In the genomic region with DNA sequence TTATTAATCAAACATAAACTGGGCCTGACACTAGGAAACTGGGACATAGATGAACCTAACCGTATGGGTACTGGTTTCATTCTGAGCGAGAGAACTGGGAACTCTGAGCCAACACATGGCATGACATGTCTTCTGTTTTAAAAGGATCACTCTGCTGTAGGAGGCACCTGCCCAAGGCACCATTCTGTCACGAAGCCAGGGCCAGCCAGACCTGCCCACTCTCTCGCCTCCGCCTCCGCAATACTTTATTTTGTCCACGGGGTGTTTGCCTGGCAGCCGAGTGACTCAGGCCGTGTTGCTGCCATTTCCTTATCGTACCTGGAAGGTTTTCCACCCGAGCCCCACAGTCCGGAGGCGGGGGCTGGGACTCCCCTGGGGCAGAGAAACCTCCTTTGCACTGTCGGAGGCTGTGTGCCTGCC, we compare ENCODE assay signal across 19 cellular contexts.
DNase-seq lines count a peak whose midpoint lies in the region; ATAC-seq and TF ChIP-seq lines count a peak whose summit lies in the region.
"Had no signal": no experiment of that assay in that cellular context is flagged by ENCODE, and none has a peak within 500 bp of the region (broad histone marks: within the 10 kb centered on the region; RNA-seq: fewer than 3 reads in every experiment).

No MANE protein-coding gene starts in this region.

- H3K4me1 ChIP-seq in HEK293 (ENCODE audit: control insufficient read depth, insufficient read depth, low read length) (no peaks in the 10 kb centered on the region), Panc1 (ENCODE audit: control insufficient read depth, insufficient read depth, low read length) (no peaks in the 10 kb centered on the region), esophagus (ENCODE audit: control insufficient read depth in 2 of 2, insufficient read depth in 2 of 2, low read length in 1 of 2) (peaks cover 0 to 6% of the 10 kb centered on the region in 2 donors)
- H3K4me1 ChIP-seq: gastrocnemius medialis had no signal

- H3K27ac ChIP-seq in HEK293 (ENCODE audit: extremely low read depth, low read depth, low read length) (no peak overlapping the region), Panc1 (ENCODE audit: low read length) (no peak overlapping the region), esophagus (ENCODE audit: low read depth in 2 of 2, low read length in 1 of 2) (peak overlapping the region; percentile 15 to 17)
- H3K27ac ChIP-seq: gastrocnemius medialis, ovary, SJCRH30 had no signal

- BruUV-seq in Panc1 (replicated peaks; lab: Mats Ljungman, UMichigan), result no TSS peak

- POLR2A ChIA-PET in HEK293 (lab: Yijun Ruan, JAX), result no interaction called here
- POLR2A ChIA-PET in Panc1 (lab: Charles Lee), result interaction anchor here (0.6 kb wide), 1 partner anchor 54 kb away, joined by 7 read pairs; no protein-coding TSS in a partner anchor

- intact Hi-C loops in Panc1 (cut with micrococcal nuclease; ENCODE audit: unreplicated experiment), result no loop called here
- intact Hi-C loops in posterior cingulate gyrus (cut with DNase I), result no loop called here

- H3K9me3 ChIP-seq in HEK293 (ENCODE audit: control insufficient read depth, insufficient read depth, low read depth, low read length) (no peaks in the 10 kb centered on the region), Panc1 (ENCODE audit: control insufficient read depth, insufficient read depth, low read depth, low read length) (no peaks in the 10 kb centered on the region), esophagus (ENCODE audit: control insufficient read depth in 2 of 2, insufficient read depth in 1 of 2, low read depth in 1 of 2, low read length in 1 of 2) (no peaks in the 10 kb centered on the region), MG63 (no peaks in the 10 kb centered on the region)
- H3K9me3 ChIP-seq: gastrocnemius medialis, ovary, SJCRH30 had no signal

- DNase-seq in Panc1 (ENCODE audit: low read depth, low spot score), result no peak
- DNase-seq in posterior cingulate gyrus, result peak in 8 of 10 donors; percentile 20 to 92 (median 48)
- no peak for DNase-seq in MG63
- no peak for DNase-seq in RPMI8226
- DNase-seq: activated B cell treated with CpG ODN at 0.5 μM for 24 hours; activated effector memory CD4-positive, alpha-beta T cell treated with Interleukin-2 at 50 U/mL for 16 hours; amygdala; gastrocnemius medialis; H7; Kasumi-1; NCI-H1417; NCI-H446 treated with DMSO at 0.1 percent for 48 hours; ovary; SJCRH30; stimulated activated CD4-positive, alpha-beta T cell treated with anti-CD3 and anti-CD28 coated beads, Interleukin-1b, Interleukin-23, amount 100 ng/mL, for 48 hours had no signal

- TF ChIP-seq CTCF in HEK293 (tag by site-specific recombination; IDR thresholded peaks at IDR 0.05) (no peak), Panc1 (IDR thresholded peaks at IDR 0.05) (no peak)

- H3K36me3 ChIP-seq in HEK293 (ENCODE audit: control insufficient read depth in 2 of 2, insufficient read depth in 1 of 2, low read length in 2 of 2) (no peaks in the 10 kb centered on the region), Panc1 (ENCODE audit: control insufficient read depth, insufficient read depth, low read length) (no peaks in the 10 kb centered on the region), esophagus (ENCODE audit: control insufficient read depth in 2 of 2, insufficient read depth in 2 of 2, low read length in 1 of 2) (no peaks in the 10 kb centered on the region), MG63 (no peaks in the 10 kb centered on the region)
- H3K36me3 ChIP-seq: gastrocnemius medialis, ovary, SJCRH30 had no signal

- H3K27me3 ChIP-seq in Panc1 (ENCODE audit: control insufficient read depth, insufficient read depth, low read length) (peaks cover 3% of the 10 kb centered on the region), esophagus (ENCODE audit: control insufficient read depth in 1 of 2, insufficient read depth in 2 of 2, low read length in 2 of 2) (no peaks in the 10 kb centered on the region), MG63 (no peaks in the 10 kb centered on the region)
- H3K27me3 ChIP-seq: gastrocnemius medialis, ovary, SJCRH30 had no signal

- peak; percentile 62 for ATAC-seq in Panc1
- ATAC-seq in HG03196 (IDR thresholded peaks at IDR 0.05; ENCODE audit: unreplicated experiment), result no peak
- ATAC-seq: gastrocnemius medialis, left lobe of liver had no signal

- in situ Hi-C loops in Panc1 (cut with HindIII; ENCODE audit: low pct_unique_long_range_greater_than_20kb, low sequenced_read_pairs), result no loop called here

- CTCF ChIA-PET in HEK293 (lab: Yijun Ruan, JAX) (no interaction called here), Panc1 (lab: Charles Lee) (no interaction called here)

- no peak overlapping the region for H3K4me3 ChIP-seq in HEK293 (ENCODE audit: low read depth, low read length)
- H3K4me3 ChIP-seq in Panc1 (ENCODE audit: low read depth in 2 of 2, low read length in 2 of 2), result no peak overlapping the region
- H3K4me3 ChIP-seq in esophagus (ENCODE audit: low read depth in 1 of 2, low read length in 2 of 2), result no peak overlapping the region
- H3K4me3 ChIP-seq in MG63, result no peak overlapping the region
- H3K4me3 ChIP-seq: gastrocnemius medialis, ovary, SJCRH30 had no signal

- 48 to 55% methylated on average over 14 of the region's 14 CpGs for whole genome bisulfite sequencing in esophagus, 2 donors

TF ChIP-seq in HEK293, 187 proteins besides CTCF, POLR2A, EP300 and RAD21:
- TF ChIP-seq EGR2 (tag by site-specific recombination; IDR thresholded peaks at IDR 0.05; ENCODE audit: low read depth) (peak; percentile 84), ZNF623 (tag by site-specific recombination; IDR thresholded peaks at IDR 0.05) (no peak), ZFHX2 (tag by site-specific recombination; conservative IDR thresholded peaks at IDR 0.05) (peak; percentile 88)

Comparison
In these comparisons a context has a peak if more than half of its experiments do, and no peak if none do; other contexts are left out.
1. H3K27ac ChIP-seq: peak in esophagus (2 of 2); none in HEK293 (single experiment) and Panc1 (single experiment).
2. DNase-seq: peak in posterior cingulate gyrus (8 of 10); none in Panc1 (single experiment), MG63 (single experiment) and RPMI8226 (single experiment).